ENCODE assay signal across 31 cellular contexts in the genomic region with DNA sequence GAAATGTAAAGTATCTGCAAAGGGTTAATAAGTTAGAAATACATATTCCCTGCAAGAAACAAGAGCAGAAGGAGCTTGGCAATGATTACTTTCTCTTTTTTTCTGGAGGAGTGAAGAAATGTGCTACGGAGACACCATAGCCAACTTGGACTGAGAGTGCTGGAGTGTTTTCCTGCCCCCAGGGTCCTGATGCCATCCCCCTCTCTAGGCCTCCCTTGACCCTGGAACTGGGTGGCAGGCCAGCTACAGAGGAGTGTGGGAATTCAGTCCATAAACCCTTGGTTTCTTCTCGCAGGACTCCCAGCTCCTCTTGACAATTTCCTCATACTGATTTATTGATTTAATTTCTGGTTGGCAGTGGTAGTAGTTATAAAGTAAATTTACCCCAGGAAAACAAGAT.
"Had no signal": no experiment of that assay in that cellular context is flagged by ENCODE, and none has a peak within 500 bp of the region (broad histone marks: within the 10 kb centered on the region; RNA-seq: fewer than 3 reads in every experiment).

No MANE protein-coding gene starts in this region.

- H3K9me3 ChIP-seq: body of pancreas had no signal

- H3K4me1 ChIP-seq: body of pancreas, breast epithelium had no signal

- DNase-seq: activated B cell treated with CpG ODN at 0.5 μM for 24 hours; activated CD4-positive, alpha-beta memory T cell treated with anti-CD3 and anti-CD28 coated beads for 36 hours; activated CD4-positive, alpha-beta T cell treated with anti-CD3 and anti-CD28 coated beads for 4 hours; activated CD4-positive, alpha-beta T cell treated with anti-CD3 and anti-CD28 coated beads, Interleukin-2, amount 10 ng/mL, durations not matched to agents 24 days and 14 days; activated CD4-positive, alpha-beta T cell treated with anti-CD3 and anti-CD28 coated beads, Interleukin-2, amount 50 U/mL, for 1 hour; activated CD4-positive, alpha-beta T cell treated with anti-CD3 and anti-CD28 coated beads, Interleukin-2, amount 50 U/mL, for 4 hours; activated CD4-positive, CD25-positive, alpha-beta regulatory T cell treated with anti-CD3 and anti-CD28 coated beads, Interleukin-2, amount 50 U/mL, for 72 hours; activated CD8-positive, alpha-beta memory T cell treated with anti-CD3 and anti-CD28 coated beads, Interleukin-2, amount 50 U/mL, for 4 hours; activated CD8-positive, alpha-beta T cell treated with anti-CD3 and anti-CD28 coated beads for 36 hours; activated effector memory CD4-positive, alpha-beta T cell treated with anti-CD3 and anti-CD28 coated beads, Interleukin-2, amount 50 U/mL, for 16 hours; activated gamma-delta T cell treated with Interleukin-2 at 50 U/mL for 16 hours; activated naive CD4-positive, alpha-beta T cell; activated naive CD4-positive, alpha-beta T cell treated with anti-CD3 and anti-CD28 coated beads for 36 hours; activated naive CD4-positive, alpha-beta T cell treated with anti-CD3 and anti-CD28 coated beads, Interleukin-2, amount 50 U/mL, for 16 hours; activated naive CD8-positive, alpha-beta T cell treated with anti-CD3 and anti-CD28 coated beads for 36 hours; activated T-cell treated with anti-CD3 and anti-CD28 coated beads for 4 hours; activated T-cell treated with anti-CD3 and anti-CD28 coated beads, Interleukin-2, amount 50 U/mL, for 1 hour; activated T-cell treated with anti-CD3 and anti-CD28 coated beads, Interleukin-2, amount 50 U/mL, for 4 hours; activated T-cell treated with anti-CD3 and anti-CD28 coated beads, Interleukin-2, amount 50 U/mL, for 72 hours; amygdala; anterior cingulate cortex; body of pancreas; brain microvascular endothelial cell; central memory CD4-positive, alpha-beta T cell; T-helper 1 cell; T-helper 2 cell; T-helper 9 cell had no signal

- H3K27ac ChIP-seq: body of pancreas, brain microvascular endothelial cell, breast epithelium, VCaP had no signal

- H3K27me3 ChIP-seq: body of pancreas, brain microvascular endothelial cell, breast epithelium had no signal

- ATAC-seq: activated CD8-positive, alpha-beta T cell treated with anti-CD3 and anti-CD28 coated beads for 36 hours; activated naive CD4-positive, alpha-beta T cell treated with anti-CD3 and anti-CD28 coated beads, Interleukin-2, amount 50 U/mL, for 72 hours; activated T-cell treated with anti-CD3 and anti-CD28 coated beads, Interleukin-2, amount 50 U/mL, for 4 hours; activated T-cell treated with anti-CD3 and anti-CD28 coated beads, Interleukin-2, amount 50 U/mL, for 72 hours; activated T-helper 17 cell treated with anti-CD3 and anti-CD28 coated beads, Interleukin-2, amount 50 U/mL, for 72 hours; body of pancreas had no signal

- H3K4me3 ChIP-seq: body of pancreas, breast epithelium had no signal

- H3K36me3 ChIP-seq: brain microvascular endothelial cell, breast epithelium had no signal
